Comparison of ENCODE assay signal across 1 cellular context in genomic region chr6:31114970-31115849, GRCh38.
TF ChIP-seq lines count a peak whose summit lies in the region.

No MANE protein-coding gene starts in this region.

TF ChIP-seq in K562, 482 proteins besides CTCF, POLR2A, EP300 and RAD21:
- TF ChIP-seq ZFP1 (CRISPR knock-in tag; IDR thresholded peaks at IDR 0.05) = no peak
- TF ChIP-seq FOXK2 (conservative IDR thresholded peaks at IDR 0.05 in 1 of 2, IDR thresholded peaks at IDR 0.05 in 1 of 2; ENCODE audit: low read depth in 2 of 2) = 0 out of 4 replicates have a peak, but pooled peaks of 1 of the 2 experiments have one; percentile 36
- 0 out of 2 replicates have a peak, but pooled peaks have one; percentile 26 for TF ChIP-seq ETV1 (tag; conservative IDR thresholded peaks at IDR 0.05; ENCODE audit: low read depth)
- TF ChIP-seq NR4A1 (CRISPR knock-in tag; IDR thresholded peaks at IDR 0.05) = no peak
- TF ChIP-seq NR4A1 (tag; IDR thresholded peaks at IDR 0.05) = 0 out of 2 replicates have a peak, but pooled peaks have one; percentile 24
- peak; percentile 13 for TF ChIP-seq CTCFL (IDR thresholded peaks at IDR 0.05; ENCODE audit: borderline replicate concordance, insufficient read depth, low read depth, low read length, poor library complexity, severe bottlenecking)
- 0 out of 2 replicates have a peak, but pooled peaks have one; percentile 59 for TF ChIP-seq TSC22D4 (tag; IDR thresholded peaks at IDR 0.05)
